ENCODE assay signal across 11 cellular contexts in genomic region chr1:72557446-72558049, GRCh38.
A peak's percentile ranks its signal among the peaks of the same experiment; 100 is the strongest.
DNase-seq lines count a peak whose midpoint lies in the region; ATAC-seq and TF ChIP-seq lines count a peak whose summit lies in the region.
"Had no signal": no experiment of that assay in that cellular context is flagged by ENCODE, and none has a peak within 500 bp of the region (broad histone marks: within the 10 kb centered on the region; RNA-seq: fewer than 3 reads in every experiment).

No MANE protein-coding gene starts in this region.

- no peak for ATAC-seq in HG03432 (IDR thresholded peaks at IDR 0.05; ENCODE audit: unreplicated experiment)
- no peak for ATAC-seq in HG02642 (IDR thresholded peaks at IDR 0.05; ENCODE audit: poor library complexity, unreplicated experiment)

- H3K36me3 ChIP-seq in spleen, result no peaks in the 10 kb centered on the region

- H3K27ac ChIP-seq in spleen, result no peak overlapping the region

- H3K4me1 Mint-ChIP-seq in progenitor cell of endocrine pancreas (ENCODE audit: low read depth), result no peaks in the 10 kb centered on the region
- H3K4me1 Mint-ChIP-seq: activated naive CD8-positive, alpha-beta T cell treated with anti-CD3 and anti-CD28 coated beads, Interleukin-2, amount 10 ng/mL, durations not matched to agents 7 days and 5 days; CD4-positive, CD25-positive, alpha-beta regulatory T cell had no signal

- no peak for TF ChIP-seq POLR2A in spleen (IDR thresholded peaks at IDR 0.05)

- no peaks in the 10 kb centered on the region for H3K9me3 ChIP-seq in spleen

- peak overlapping the region; percentile 71 for H3K27ac Mint-ChIP-seq in progenitor cell of endocrine pancreas
- H3K27ac Mint-ChIP-seq: activated naive CD8-positive, alpha-beta T cell treated with anti-CD3 and anti-CD28 coated beads, Interleukin-2, amount 10 ng/mL, durations not matched to agents 7 days and 5 days; CD4-positive, CD25-positive, alpha-beta regulatory T cell had no signal

- no peaks in the 10 kb centered on the region for H3K27me3 Mint-ChIP-seq in progenitor cell of endocrine pancreas
- H3K27me3 Mint-ChIP-seq: activated naive CD8-positive, alpha-beta T cell treated with anti-CD3 and anti-CD28 coated beads, Interleukin-2, amount 10 ng/mL, durations not matched to agents 7 days and 5 days; CD4-positive, CD25-positive, alpha-beta regulatory T cell had no signal

- no peaks in the 10 kb centered on the region for H3K9me3 Mint-ChIP-seq in progenitor cell of endocrine pancreas (ENCODE audit: low read depth)
- H3K9me3 Mint-ChIP-seq: activated naive CD8-positive, alpha-beta T cell treated with anti-CD3 and anti-CD28 coated beads, Interleukin-2, amount 10 ng/mL, durations not matched to agents 7 days and 5 days had no signal

- TF ChIP-seq CTCF in epithelial cell of proximal tubule (conservative IDR thresholded peaks at IDR 0.05; ENCODE audit: low read depth, low read length), result peak; percentile 61
- peak; percentile 33 for TF ChIP-seq CTCF in progenitor cell of endocrine pancreas (IDR thresholded peaks at IDR 0.05; ENCODE audit: unreplicated experiment)
- no peak for TF ChIP-seq CTCF in spleen (IDR thresholded peaks at IDR 0.05 in 8 of 11, conservative IDR thresholded peaks at IDR 0.05 in 3 of 11)

- no peak overlapping the region for H3K4me3 Mint-ChIP-seq in progenitor cell of endocrine pancreas (ENCODE audit: low read depth)
- H3K4me3 Mint-ChIP-seq: activated naive CD8-positive, alpha-beta T cell treated with anti-CD3 and anti-CD28 coated beads, Interleukin-2, amount 10 ng/mL, durations not matched to agents 7 days and 5 days; CD4-positive, CD25-positive, alpha-beta regulatory T cell had no signal

- DNase-seq in NCI-H82 (lab: John Stamatoyannopoulos, UW), result peak; percentile 28
- DNase-seq in NCI-H82 treated with DMSO at 0.1 percent for 48 hours (lab: John Stamatoyannopoulos, UW; ENCODE audit: unreplicated experiment), result no peak
- DNase-seq in NCI-H226, result peak; percentile 42
- no peak for DNase-seq in epithelial cell of proximal tubule (ENCODE audit: low read depth)
- DNase-seq in progenitor cell of endocrine pancreas (ENCODE audit: low spot score, unreplicated experiment), result no peak
- DNase-seq in spleen, result no peak
- DNase-seq: activated naive CD8-positive, alpha-beta T cell treated with anti-CD3 and anti-CD28 coated beads, Interleukin-2, amount 10 ng/mL, durations not matched to agents 7 days and 5 days; CD4-positive, CD25-positive, alpha-beta regulatory T cell; stimulated activated CD4-positive, alpha-beta T cell treated with anti-CD3 and anti-CD28 coated beads, Interleukin-1b, Interleukin-23, amount 100 ng/mL, for 48 hours had no signal

- intact Hi-C loops in spleen (cut with DNase I; ENCODE audit: low total_unique reads), result no loop called here

- H3K4me1 ChIP-seq in spleen, result no peaks in the 10 kb centered on the region

- no peaks in the 10 kb centered on the region for H3K27me3 ChIP-seq in spleen (replicated peaks in 1 of 7)

- no peak overlapping the region for H3K4me3 ChIP-seq in epithelial cell of proximal tubule (ENCODE audit: low read depth, low read length)
- no peak overlapping the region for H3K4me3 ChIP-seq in spleen

- WGBS in spleen, 5 donors, result 73 to 88% (median 83%) methylated on average over 1 of the region's 1 CpG

- H3K36me3 Mint-ChIP-seq in progenitor cell of endocrine pancreas (ENCODE audit: insufficient read depth), result no peaks in the 10 kb centered on the region
- H3K36me3 Mint-ChIP-seq: activated naive CD8-positive, alpha-beta T cell treated with anti-CD3 and anti-CD28 coated beads, Interleukin-2, amount 10 ng/mL, durations not matched to agents 7 days and 5 days; CD4-positive, CD25-positive, alpha-beta regulatory T cell had no signal

Comparison
In these comparisons a context has a peak if more than half of its experiments do, and no peak if none do; other contexts are left out.
1. DNase-seq: peak in NCI-H82 (single experiment) and NCI-H226 (single experiment); none in NCI-H82 treated with DMSO at 0.1 percent for 48 hours (single experiment), epithelial cell of proximal tubule (single experiment), progenitor cell of endocrine pancreas (single experiment) and spleen (single experiment).
2. CTCF ChIP-seq: peak in epithelial cell of proximal tubule (single experiment) and progenitor cell of endocrine pancreas (single experiment); none in spleen (0 of 11).